ENCODE assay signal across 8 cellular contexts in genomic region chr5:122076669-122077450, GRCh38. TPM values are rescaled to one million over a fixed set of nuclear protein-coding genes. Genes with fewer than 3 reads are reported as not detected.
DNase-seq lines count a peak whose midpoint lies in the region; ATAC-seq, FAIRE-seq and TF ChIP-seq lines count a peak whose summit lies in the region.

No MANE protein-coding gene starts in this region.

- no peaks in the 10 kb centered on the region for H3K9me3 Mint-ChIP-seq in MCF 10A (ENCODE audit: unreplicated experiment)

- H3K36me3 ChIP-seq in iPS-18a (ENCODE audit: control insufficient read depth, low read depth, low read length): no peaks in the 10 kb centered on the region

- H3K27me3 ChIP-seq in iPS-18a (ENCODE audit: control insufficient read depth, insufficient read depth, low read length): peaks cover 38% of the 10 kb centered on the region

- no peaks in the 10 kb centered on the region for H3K27me3 Mint-ChIP-seq in MCF 10A (ENCODE audit: insufficient read depth, unreplicated experiment)

- H3K27ac ChIP-seq in RWPE1 (peak overlapping the region; percentile 98), iPS-18a (ENCODE audit: low read length) (no peak overlapping the region)

- peaks cover 24% of the 10 kb centered on the region for H3K4me1 Mint-ChIP-seq in MCF 10A (ENCODE audit: insufficient read depth, unreplicated experiment)

- H3K4me3 ChIP-seq in AG10803 (ENCODE audit: low read length) (peak overlapping the region; percentile 92), iPS-18a (ENCODE audit: low read length) (peak overlapping the region; percentile 57), retinal pigment epithelial cell (ENCODE audit: low read length) (peak overlapping the region; percentile 76)

- peak; percentile 89 for TF ChIP-seq CTCF in AG10803 (conservative IDR thresholded peaks at IDR 0.05; ENCODE audit: low read length)
- TF ChIP-seq CTCF in RWPE1 (conservative IDR thresholded peaks at IDR 0.05; ENCODE audit: low read depth): peak; percentile 96
- peak; percentile 96 for TF ChIP-seq CTCF in MCF 10A (IDR thresholded peaks at IDR 0.05; ENCODE audit: unreplicated experiment)
- TF ChIP-seq CTCF in retinal pigment epithelial cell (conservative IDR thresholded peaks at IDR 0.05; ENCODE audit: low read depth, low read length): peak; percentile 95

- CTCF ChIA-PET in RWPE1 (lab: Yijun Ruan, JAX): interaction anchor here (0.5 to 3.2 kb wide), 17 partner anchors 12 to 1544 kb away, joined by 3 to 21 read pairs (median 4); no protein-coding TSS in a partner anchor
- CTCF ChIA-PET in MCF 10A (lab: Yijun Ruan, JAX): interaction anchor here (0.5 to 4.9 kb wide), 58 partner anchors 8 to 1911 kb away, joined by 3 to 63 read pairs (median 5); partner anchors contain the start of gene SRFBP1

- DNase-seq in AG10803 (ENCODE audit: low read depth): peak; percentile 77
- peak; percentile 69 for DNase-seq in HTR-8/SVneo (ENCODE audit: insufficient read length, low spot score)
- peak; percentile 48 for DNase-seq in RWPE1 (ENCODE audit: low spot score)
- DNase-seq in MCF 10A (ENCODE audit: unreplicated experiment): peak; percentile 94
- peak; percentile 44 for DNase-seq in retinal pigment epithelial cell (ENCODE audit: low read depth)
- DNase-seq in germinal center (ENCODE audit: low spot score): no peak

- BruUV-seq in MCF 10A (replicated peaks; lab: Mats Ljungman, UMichigan): no TSS peak

- peak overlapping the region; percentile 74 for H3K27ac Mint-ChIP-seq in MCF 10A (ENCODE audit: low read depth, unreplicated experiment)

- no peaks in the 10 kb centered on the region for H3K9me3 ChIP-seq in iPS-18a (ENCODE audit: control insufficient read depth, low read depth, low read length)

- no peak for FAIRE-seq in HTR-8/SVneo (lab: Jason Lieb, UNC)

- no peaks in the 10 kb centered on the region for H3K4me1 ChIP-seq in iPS-18a (ENCODE audit: control insufficient read depth, low read depth, low read length)

- peak overlapping the region; percentile 94 for H3K4me3 Mint-ChIP-seq in MCF 10A (ENCODE audit: unreplicated experiment)

- intact Hi-C loops in MCF 10A (cut with micrococcal nuclease): loop anchor here (1.0 kb wide), 2 partner anchors 108 to 115 kb away; no protein-coding TSS in a partner anchor

- no peak for TF ChIP-seq POLR2A in GM18505 (IDR thresholded peaks at IDR 0.05; ENCODE audit: borderline replicate concordance, extremely low read depth, insufficient read depth, insufficient read length)

- POLR2A ChIA-PET in RWPE1 (lab: Yijun Ruan, JAX; ENCODE audit: low non-redundant PET) (no interaction called here), MCF 10A (lab: Yijun Ruan, JAX) (interaction anchor here (0.6 to 4.1 kb wide), 36 partner anchors 9 to 1821 kb away, joined by 3 to 84 read pairs (median 4); partner anchors contain the start of genes SRFBP1 and ZNF474)

- no peak overlapping the region for H3K9ac ChIP-seq in iPS-18a (ENCODE audit: low read length)

- H3K36me3 Mint-ChIP-seq in MCF 10A (ENCODE audit: insufficient read depth, unreplicated experiment): peaks cover 21% of the 10 kb centered on the region

- ATAC-seq in GM18505 (IDR thresholded peaks at IDR 0.05; ENCODE audit: unreplicated experiment): peak; percentile 54

RNA-seq across cellular contexts. Expression of gene LOX, which starts 1.2 kb away (rescaled TPM):
- 7.1 and 10.7 TPM in 2 replicates for total RNA-seq in MCF 10A (2022)

RNA-seq across cellular contexts. Expression of gene ZNF474, which starts 52.5 kb away (rescaled TPM):
- 0.25 and 0.56 TPM in 2 replicates for total RNA-seq in MCF 10A (2022)
